Comparison of ENCODE assay signal across 1 cellular context in the genomic region with DNA sequence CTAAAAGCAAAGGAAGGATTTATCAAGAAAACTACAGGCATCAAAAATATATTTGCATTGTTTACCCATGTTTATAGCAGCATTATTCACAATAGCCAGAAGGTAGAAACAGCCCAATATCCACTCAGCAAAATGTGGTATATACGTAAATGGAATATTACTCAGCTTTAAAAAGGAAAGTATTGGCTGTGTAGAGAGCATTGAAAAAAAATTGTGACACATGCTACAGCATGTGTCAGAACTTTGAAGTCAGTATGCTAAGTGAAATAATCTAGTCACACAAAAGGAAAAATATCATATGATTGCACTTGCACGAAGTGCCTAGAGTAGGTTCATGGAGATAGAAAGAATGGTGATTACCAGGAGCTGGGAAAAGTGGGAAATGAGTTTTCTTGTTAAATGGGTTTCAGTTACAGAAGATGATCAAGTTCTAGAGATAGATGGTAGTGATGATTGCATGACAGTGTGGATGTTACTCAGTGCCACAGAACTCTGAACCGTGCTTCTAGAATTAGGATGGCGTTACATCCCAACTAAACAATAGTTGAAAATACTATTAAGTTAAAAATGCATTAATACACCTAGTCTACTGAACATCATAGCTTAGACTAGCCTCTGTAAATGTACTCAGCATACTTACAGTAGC.
TF ChIP-seq lines count a peak whose summit lies in the region.

No MANE protein-coding gene starts in this region.

TF ChIP-seq in IMR-90, 13 proteins besides CTCF, POLR2A, EP300 and RAD21:
- TF ChIP-seq BHLHE40 (IDR thresholded peaks at IDR 0.05; ENCODE audit: low read depth, low read length), result no peak
- TF ChIP-seq RCOR1 (IDR thresholded peaks at IDR 0.05; ENCODE audit: insufficient replicate concordance, low read length), result no peak
- no peak for TF ChIP-seq MAFK (IDR thresholded peaks at IDR 0.05; ENCODE audit: low read depth, low read length)
- TF ChIP-seq NFE2L2 (IDR thresholded peaks at IDR 0.05; ENCODE audit: low read depth, low read length), result no peak
- TF ChIP-seq CEBPB (IDR thresholded peaks at IDR 0.05; ENCODE audit: low read depth, low read length), result no peak
- TF ChIP-seq, protein P1, sequence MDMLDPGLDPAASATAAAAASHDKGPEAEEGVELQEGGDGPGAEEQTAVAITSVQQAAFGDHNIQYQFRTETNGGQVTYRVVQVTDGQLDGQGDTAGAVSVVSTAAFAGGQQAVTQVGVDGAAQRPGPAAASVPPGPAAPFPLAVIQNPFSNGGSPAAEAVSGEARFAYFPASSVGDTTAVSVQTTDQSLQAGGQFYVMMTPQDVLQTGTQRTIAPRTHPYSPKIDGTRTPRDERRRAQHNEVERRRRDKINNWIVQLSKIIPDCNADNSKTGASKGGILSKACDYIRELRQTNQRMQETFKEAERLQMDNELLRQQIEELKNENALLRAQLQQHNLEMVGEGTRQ (IDR thresholded peaks at IDR 0.05; ENCODE audit: low read depth, low read length), result no peak
- TF ChIP-seq FOS (IDR thresholded peaks at IDR 0.05; ENCODE audit: low read depth, low read length), result no peak
- TF ChIP-seq, protein P2, sequence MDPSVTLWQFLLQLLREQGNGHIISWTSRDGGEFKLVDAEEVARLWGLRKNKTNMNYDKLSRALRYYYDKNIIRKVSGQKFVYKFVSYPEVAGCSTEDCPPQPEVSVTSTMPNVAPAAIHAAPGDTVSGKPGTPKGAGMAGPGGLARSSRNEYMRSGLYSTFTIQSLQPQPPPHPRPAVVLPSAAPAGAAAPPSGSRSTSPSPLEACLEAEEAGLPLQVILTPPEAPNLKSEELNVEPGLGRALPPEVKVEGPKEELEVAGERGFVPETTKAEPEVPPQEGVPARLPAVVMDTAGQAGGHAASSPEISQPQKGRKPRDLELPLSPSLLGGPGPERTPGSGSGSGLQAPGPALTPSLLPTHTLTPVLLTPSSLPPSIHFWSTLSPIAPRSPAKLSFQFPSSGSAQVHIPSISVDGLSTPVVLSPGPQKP (IDR thresholded peaks at IDR 0.05; ENCODE audit: borderline replicate concordance, low read depth, low read length), result no peak
- no peak for TF ChIP-seq CHD1 (IDR thresholded peaks at IDR 0.05; ENCODE audit: low read depth, low read length)
- TF ChIP-seq SMC3 (IDR thresholded peaks at IDR 0.05; ENCODE audit: low read depth, low read length), result no peak
- TF ChIP-seq MAZ (IDR thresholded peaks at IDR 0.05; ENCODE audit: borderline replicate concordance, low read depth, low read length), result no peak
- TF ChIP-seq RFX5 (IDR thresholded peaks at IDR 0.05; ENCODE audit: low read depth, low read length), result no peak
- no peak for TF ChIP-seq MXI1 (IDR thresholded peaks at IDR 0.05; ENCODE audit: borderline replicate concordance, low read depth, low read length)
TF ChIP-seq in IMR-90: peak in this region for 0.
